Comparison of ENCODE assay signal across 24 cellular contexts in genomic region chr11:67027483-67027930, GRCh38. TPM values are rescaled to one million over a fixed set of nuclear protein-coding genes. Genes with fewer than 3 reads are reported as not detected.
A peak's percentile ranks its signal among the peaks of the same experiment; 100 is the strongest.
DNase-seq lines count a peak whose midpoint lies in the region; ATAC-seq, FAIRE-seq and TF ChIP-seq lines count a peak whose summit lies in the region.
"Had no signal": no experiment of that assay in that cellular context is flagged by ENCODE, and none has a peak within 500 bp of the region (broad histone marks: within the 10 kb centered on the region; RNA-seq: fewer than 3 reads in every experiment).

No MANE protein-coding gene starts in this region.

- no peak overlapping the region for H3K4me2 ChIP-seq in HepG2 (ENCODE audit: low read depth, low read length)
- peak overlapping the region; percentile 98 for H3K4me2 ChIP-seq in Karpas-422 (ENCODE audit: low read depth, low read length, poor library complexity, severe bottlenecking)
- H3K4me2 ChIP-seq: A549, hepatocyte had no signal

- H3K4me3 ChIP-seq in liver (ENCODE audit: low read depth in 1 of 3, low read length in 3 of 3): no peak overlapping the region
- H3K4me3 ChIP-seq in HepG2 (replicated peaks in 1 of 3; ENCODE audit: insufficient read depth in 1 of 3, low read depth in 2 of 3, low read length in 3 of 3): no peak overlapping the region
- peak overlapping the region; percentile 64 for H3K4me3 ChIP-seq in Karpas-422 (ENCODE audit: low read length)
- no peak overlapping the region for H3K4me3 ChIP-seq in bronchial epithelial cell (ENCODE audit: low read depth, low read length)
- H3K4me3 ChIP-seq: A549, cardiac muscle cell, hepatocyte, K562, thoracic aorta had no signal

- intact Hi-C loops in HepG2 (cut with micrococcal nuclease; ENCODE audit: unreplicated experiment): no loop called here

- CTCF ChIA-PET in HepG2 (lab: Yijun Ruan, JAX; ENCODE audit: low intra/inter-chr PET ratio, low total read pairs): no interaction called here

- TF ChIP-seq EP300 in HepG2 (IDR thresholded peaks at IDR 0.05; ENCODE audit: low read depth in 2 of 2, low read length in 2 of 2) (no peak), HepG2 (CRISPR knock-in tag; IDR thresholded peaks at IDR 0.05; ENCODE audit: borderline replicate concordance) (no peak)

- H3K27me3 ChIP-seq in liver (ENCODE audit: control insufficient read depth in 4 of 4, insufficient read depth in 4 of 4, low read length in 3 of 4): no peaks in the 10 kb centered on the region
- H3K27me3 ChIP-seq in HepG2 (ENCODE audit: control insufficient read depth in 1 of 2, insufficient read depth in 2 of 2, low read length in 2 of 2): peaks cover 12 to 57% of the 10 kb centered on the region in 2 experiments; a peak in 4 of 5 replicates
- no peaks in the 10 kb centered on the region for H3K27me3 ChIP-seq in Karpas-422 (ENCODE audit: low read length)
- H3K27me3 ChIP-seq in bronchial epithelial cell (ENCODE audit: control insufficient read depth, insufficient read depth, low read length): no peaks in the 10 kb centered on the region

- TF ChIP-seq RAD21 in liver (IDR thresholded peaks at IDR 0.05): peak; percentile 33 to 42
- no peak for TF ChIP-seq RAD21 in HepG2 (CRISPR knock-in tag; IDR thresholded peaks at IDR 0.05)

- TF ChIP-seq CTCF in liver (IDR thresholded peaks at IDR 0.05; ENCODE audit: low read depth, low read length, missing input control) (no peak), HepG2 (CRISPR knock-in tag; IDR thresholded peaks at IDR 0.05) (no peak), bronchial epithelial cell (IDR thresholded peaks at IDR 0.05; ENCODE audit: insufficient read depth, low read length, severe bottlenecking) (no peak)

- H3K27ac ChIP-seq in liver (ENCODE audit: low read depth in 1 of 2, low read length in 2 of 2) (peak overlapping the region; percentile 76 to 93), HepG2 (ENCODE audit: extremely low read length, insufficient read depth, low read length) (no peak overlapping the region), Karpas-422 (ENCODE audit: low read length) (peak overlapping the region; percentile 90)
- H3K27ac ChIP-seq: cardiac muscle cell, hepatocyte, thoracic aorta had no signal

- DNase-seq in HepG2 (ENCODE audit: low spot score): no peak
- peak; percentile 78 for DNase-seq in Karpas-422
- DNase-seq in bronchial epithelial cell (ENCODE audit: low read depth): peak; percentile 23
- DNase-seq in ureter (ENCODE audit: low spot score): peak; percentile 71
- no peak for DNase-seq in T-helper 9 cell
- DNase-seq in NCI-H2029 treated with DMSO at 0.1 percent for 48 hours (lab: John Stamatoyannopoulos, UW): no peak
- DNase-seq: activated CD4-positive, alpha-beta T cell treated with anti-CD3 and anti-CD28 coated beads, Interleukin-2, amount 10 ng/mL, durations not matched to agents 24 days and 14 days; activated T-cell treated with anti-CD3 and anti-CD28 coated beads, Interleukin-2, amount 50 U/mL, for 1 hour; effector memory CD4-positive, alpha-beta T cell; left colon; naive B cell; NCI-H524 treated with DMSO at 0.1 percent for 48 hours; stimulated activated CD4-positive, alpha-beta T cell treated with anti-CD3 and anti-CD28 coated beads, Interleukin-1b, Interleukin-23, amount 100 ng/mL, for 48 hours; T-helper 17 cell had no signal

- H3K79me2 ChIP-seq in HepG2 (ENCODE audit: insufficient read depth, low read length) (no peaks in the 10 kb centered on the region), Karpas-422 (ENCODE audit: low read length) (no peaks in the 10 kb centered on the region)
- H3K79me2 ChIP-seq: hepatocyte had no signal

- in situ Hi-C loops in HepG2 (cut with HindIII; ENCODE audit: extremely low pct_ligation_motif_present, low pct_unique_long_range_greater_than_20kb): no loop called here

- ATAC-seq in HepG2 (no peak), HG03457 (IDR thresholded peaks at IDR 0.05; ENCODE audit: unreplicated experiment) (no peak)
- ATAC-seq: A549; activated naive CD4-positive, alpha-beta T cell treated with anti-CD3 and anti-CD28 coated beads, Interleukin-2, amount 50 U/mL, for 72 hours; K562; left colon; T-helper 17 cell had no signal

- WGBS in liver: 47% methylated on average over 12 of the region's 12 CpGs
- 34% methylated on average over 8 of the region's 12 CpGs for WGBS in HepG2 (ENCODE audit: low lambda C conversion rate)

- H3K9me2 ChIP-seq in Karpas-422 (replicated peaks; ENCODE audit: insufficient read depth, low read length): no peaks in the 10 kb centered on the region

- FAIRE-seq in HepG2 (lab: Jason Lieb, UNC): no peak
- no peak for FAIRE-seq in bronchial epithelial cell (lab: Jason Lieb, UNC)
- FAIRE-seq: A549, H54, K562 had no signal

- H3K9ac ChIP-seq in liver (ENCODE audit: low read depth in 1 of 2, low read length in 2 of 2) (no peak overlapping the region), HepG2 (ENCODE audit: insufficient read depth, low read depth, low read length) (no peak overlapping the region), Karpas-422 (ENCODE audit: low read length) (peak overlapping the region; percentile 67)

- H4K20me1 ChIP-seq in HepG2 (ENCODE audit: insufficient read depth, low read length) (0 out of 2 replicates have a peak, but pooled peaks cover 4% of the 10 kb centered on the region), Karpas-422 (ENCODE audit: insufficient read depth, low read depth, low read length) (no peaks in the 10 kb centered on the region)

- POLR2A ChIA-PET in HepG2 (lab: Yijun Ruan, JAX): no interaction called here

- BruUV-seq in HepG2 (replicated peaks; lab: Mats Ljungman, UMichigan): no TSS peak

- H3K9me3 ChIP-seq in liver (ENCODE audit: control insufficient read depth in 4 of 4, low read length in 3 of 4) (no peaks in the 10 kb centered on the region), HepG2 (ENCODE audit: low read length) (no peaks in the 10 kb centered on the region), Karpas-422 (ENCODE audit: low read length) (no peaks in the 10 kb centered on the region)
- H3K9me3 ChIP-seq: A549, thoracic aorta had no signal

- no peak overlapping the region for H2AFZ ChIP-seq in HepG2 (ENCODE audit: low read length)
- H2AFZ ChIP-seq in Karpas-422 (ENCODE audit: low read length): peak overlapping the region; percentile 68; the same call in 1 of the 2 replicates
- H2AFZ ChIP-seq: hepatocyte had no signal

- H3K36me3 ChIP-seq in liver (ENCODE audit: control insufficient read depth in 4 of 4, insufficient read depth in 3 of 4, low read depth in 1 of 4, low read length in 3 of 4) (peaks cover 0 to 2% (median 0%) of the 10 kb centered on the region in 4 donors), HepG2 (replicated peaks in 1 of 2; ENCODE audit: control insufficient read depth in 1 of 2, insufficient read depth in 2 of 2, low read length in 2 of 2) (no peaks in the 10 kb centered on the region), Karpas-422 (ENCODE audit: insufficient read depth, low read length) (no peaks in the 10 kb centered on the region), bronchial epithelial cell (ENCODE audit: control insufficient read depth, insufficient read depth, low read length) (no peaks in the 10 kb centered on the region)
- H3K36me3 ChIP-seq: cardiac muscle cell, thoracic aorta had no signal

- H3K4me1 ChIP-seq in liver (ENCODE audit: control insufficient read depth in 4 of 4, insufficient read depth in 4 of 4, low read length in 3 of 4): peaks cover 7 to 44% (median 26%) of the 10 kb centered on the region in 4 donors
- peaks cover 11% of the 10 kb centered on the region for H3K4me1 ChIP-seq in HepG2 (ENCODE audit: insufficient read depth, low read length)
- peaks cover 69% of the 10 kb centered on the region for H3K4me1 ChIP-seq in Karpas-422 (ENCODE audit: low read length)

- no peak for TF ChIP-seq POLR2A in HepG2 (IDR thresholded peaks at IDR 0.05; ENCODE audit: insufficient read depth in 1 of 2, low read depth in 2 of 2, low read length in 2 of 2)

RNA-seq across cellular contexts. Expression of gene SYT12, which starts 4.6 kb away (rescaled TPM):
- total RNA-seq in liver: 1 to 10 TPM; 1.0 to 1.8 TPM
- polyA plus RNA-seq in liver: 10 to 100 TPM in 1 of 2 donors, under 1 TPM in 1; 0.47 to 12.1 TPM
- 0.02 TPM in 1 of 2 replicates, not detected in the other for total RNA-seq in HepG2 (2016; rRNA removed; fragmentation: Illumina TruSeq; extraction: Trizol)
- under 0.01 and 0.09 TPM in 2 replicates for total RNA-seq in HepG2 (2016; cell fraction: cytosol; rRNA removed; fragmentation: Illumina TruSeq; extraction: Trizol; ENCODE audit: low read depth)
- not detected in 2 replicates for total RNA-seq in HepG2 (2016; cell fraction: insoluble cytoplasmic fraction; rRNA removed; fragmentation: Illumina TruSeq; extraction: Trizol)
- total RNA-seq in HepG2 (2016; cell fraction: membrane; rRNA removed; fragmentation: Illumina TruSeq; extraction: Trizol): 0.03 TPM in 1 of 2 replicates, not detected in the other
- total RNA-seq in HepG2 (2016; cell fraction: nucleus; rRNA removed; fragmentation: Illumina TruSeq; extraction: Trizol): not detected in 2 replicates
- polyA plus RNA-seq in HepG2 (2011; rRNA removed): 0.01 and 0.07 TPM in 2 replicates
- 0.03 TPM in 2 replicates for polyA plus RNA-seq in HepG2 (2011; cell fraction: cytosol; rRNA removed)
- polyA plus RNA-seq in HepG2 (2011; cell fraction: nucleus; rRNA removed): 0.05 and 0.10 TPM in 2 replicates
- polyA plus RNA-seq in HepG2 (2012): 0.04 TPM in 2 replicates
- polyA plus RNA-seq in HepG2 (2016; cell fraction: cytosol; fragmentation: Illumina TruSeq; extraction: Trizol; ENCODE audit: low read depth): not detected in 2 replicates
- polyA plus RNA-seq in HepG2 (2016; cell fraction: insoluble cytoplasmic fraction; fragmentation: Illumina TruSeq; extraction: Trizol; ENCODE audit: low read depth): not detected in 2 replicates
- not detected in 2 replicates for polyA plus RNA-seq in HepG2 (2016; cell fraction: membrane; fragmentation: Illumina TruSeq; extraction: Trizol; ENCODE audit: low read depth)
- not detected in 2 replicates for polyA plus RNA-seq in HepG2 (2016; cell fraction: nucleus; fragmentation: Illumina TruSeq; extraction: Trizol; ENCODE audit: insufficient read depth, low read depth)
- 0.02 and 20.9 TPM in 2 replicates for polyA minus RNA-seq in HepG2 (2011; rRNA and poly(A)+ RNA removed; ENCODE audit: low replicate concordance)
- 0.09 TPM in 1 of 2 replicates, not detected in the other for polyA minus RNA-seq in HepG2 (2011; cell fraction: cytosol; rRNA and poly(A)+ RNA removed)
- 0.26 TPM in 1 of 2 replicates, not detected in the other for polyA minus RNA-seq in HepG2 (2011; cell fraction: nucleus; rRNA and poly(A)+ RNA removed)
- 0.22 TPM in 1 of 2 replicates, not detected in the other for total RNA-seq in Karpas-422 (2014; rRNA removed; shearing (Covaris generic); ENCODE audit: low replicate concordance)
- total RNA-seq in bronchial epithelial cell: 2.0 and 2.9 TPM in 2 replicates
- 4.8 TPM for total RNA-seq in ureter
- total RNA-seq: activated CD4-positive, alpha-beta T cell treated with anti-CD3 and anti-CD28 coated beads, Interleukin-2, amount 10 ng/mL, durations not matched to agents 24 days and 14 days; T-helper 17 cell had no signal
- polyA plus RNA-seq: cardiac muscle cell had no signal

RNA-seq across cellular contexts. Expression of gene RHOD, which starts 29.1 kb away (rescaled TPM):
- total RNA-seq in liver (10 to 100 TPM in 1 of 2 donors, 1 to 10 TPM in 1; 7.8 to 27.0 TPM), HepG2 (2016; rRNA removed; fragmentation: Illumina TruSeq; extraction: Trizol) (0.27 and 0.29 TPM in 2 replicates), bronchial epithelial cell (222 and 247 TPM in 2 replicates), ureter (15.2 TPM)
- polyA plus RNA-seq in liver (10 to 100 TPM; 39.4 to 50.7 TPM), HepG2 (2011; rRNA removed) (0.98 and 1.7 TPM in 2 replicates)
- total RNA-seq in HepG2 (2016; cell fraction: cytosol; rRNA removed; fragmentation: Illumina TruSeq; extraction: Trizol; ENCODE audit: low read depth): 0.88 and 0.91 TPM in 2 replicates
- total RNA-seq in HepG2 (2016; cell fraction: insoluble cytoplasmic fraction; rRNA removed; fragmentation: Illumina TruSeq; extraction: Trizol): 0.32 and 0.33 TPM in 2 replicates
- total RNA-seq in HepG2 (2016; cell fraction: membrane; rRNA removed; fragmentation: Illumina TruSeq; extraction: Trizol): 0.76 and 0.93 TPM in 2 replicates
- total RNA-seq in HepG2 (2016; cell fraction: nucleus; rRNA removed; fragmentation: Illumina TruSeq; extraction: Trizol): 0.34 TPM in 1 of 2 replicates, not detected in the other
- polyA plus RNA-seq in HepG2 (2011; cell fraction: cytosol; rRNA removed): 2.1 and 3.1 TPM in 2 replicates
- 0.66 and 1.1 TPM in 2 replicates for polyA plus RNA-seq in HepG2 (2011; cell fraction: nucleus; rRNA removed)
- 0.47 and 1.2 TPM in 2 replicates for polyA plus RNA-seq in HepG2 (2012)
- 1.6 and 1.9 TPM in 2 replicates for polyA plus RNA-seq in HepG2 (2016; cell fraction: cytosol; fragmentation: Illumina TruSeq; extraction: Trizol; ENCODE audit: low read depth)
- polyA plus RNA-seq in HepG2 (2016; cell fraction: insoluble cytoplasmic fraction; fragmentation: Illumina TruSeq; extraction: Trizol; ENCODE audit: low read depth): 0.78 and 0.84 TPM in 2 replicates
- polyA plus RNA-seq in HepG2 (2016; cell fraction: membrane; fragmentation: Illumina TruSeq; extraction: Trizol; ENCODE audit: low read depth): 1.1 and 1.4 TPM in 2 replicates
- 0.71 TPM in 1 of 2 replicates, not detected in the other for polyA plus RNA-seq in HepG2 (2016; cell fraction: nucleus; fragmentation: Illumina TruSeq; extraction: Trizol; ENCODE audit: insufficient read depth, low read depth)
- 2.0 and 37.6 TPM in 2 replicates for polyA minus RNA-seq in HepG2 (2011; rRNA and poly(A)+ RNA removed; ENCODE audit: low replicate concordance)
- polyA minus RNA-seq in HepG2 (2011; cell fraction: cytosol; rRNA and poly(A)+ RNA removed): 1.7 and 2.0 TPM in 2 replicates
- polyA minus RNA-seq in HepG2 (2011; cell fraction: nucleus; rRNA and poly(A)+ RNA removed): 0.90 TPM in 1 of 2 replicates, not detected in the other
- not detected in 2 replicates for total RNA-seq in Karpas-422 (2014; rRNA removed; shearing (Covaris generic); ENCODE audit: low replicate concordance)
- total RNA-seq: K562, T-helper 17 cell had no signal
- polyA plus RNA-seq: K562 had no signal

RNA-seq across cellular contexts. Expression of gene C11orf86, which starts 52.4 kb away (rescaled TPM):
- total RNA-seq in liver (not detected), HepG2 (2016; rRNA removed; fragmentation: Illumina TruSeq; extraction: Trizol) (0.11 and 0.17 TPM in 2 replicates), bronchial epithelial cell (not detected in 2 replicates), ureter (not detected)
- polyA plus RNA-seq in liver (under 1 TPM in 1 of 2 donors, not detected in 1; 0.18 TPM), HepG2 (2011; rRNA removed) (0.10 and 0.18 TPM in 2 replicates)
- not detected in 2 replicates for total RNA-seq in HepG2 (2016; cell fraction: cytosol; rRNA removed; fragmentation: Illumina TruSeq; extraction: Trizol; ENCODE audit: low read depth)
- total RNA-seq in HepG2 (2016; cell fraction: insoluble cytoplasmic fraction; rRNA removed; fragmentation: Illumina TruSeq; extraction: Trizol): 0.09 TPM in 1 of 2 replicates, not detected in the other
- 0.19 TPM in 1 of 2 replicates, not detected in the other for total RNA-seq in HepG2 (2016; cell fraction: membrane; rRNA removed; fragmentation: Illumina TruSeq; extraction: Trizol)
- total RNA-seq in HepG2 (2016; cell fraction: nucleus; rRNA removed; fragmentation: Illumina TruSeq; extraction: Trizol): not detected in 2 replicates
- polyA plus RNA-seq in HepG2 (2011; cell fraction: cytosol; rRNA removed): 0.11 and 0.18 TPM in 2 replicates
- 0.16 TPM in 1 of 2 replicates, not detected in the other for polyA plus RNA-seq in HepG2 (2011; cell fraction: nucleus; rRNA removed)
- 0.13 and 0.16 TPM in 2 replicates for polyA plus RNA-seq in HepG2 (2012)
- polyA plus RNA-seq in HepG2 (2016; cell fraction: cytosol; fragmentation: Illumina TruSeq; extraction: Trizol; ENCODE audit: low read depth): 0.11 TPM in 1 of 2 replicates, not detected in the other
- not detected in 2 replicates for polyA plus RNA-seq in HepG2 (2016; cell fraction: insoluble cytoplasmic fraction; fragmentation: Illumina TruSeq; extraction: Trizol; ENCODE audit: low read depth)
- polyA plus RNA-seq in HepG2 (2016; cell fraction: membrane; fragmentation: Illumina TruSeq; extraction: Trizol; ENCODE audit: low read depth): 0.21 TPM in 1 of 2 replicates, not detected in the other
- not detected in 2 replicates for polyA plus RNA-seq in HepG2 (2016; cell fraction: nucleus; fragmentation: Illumina TruSeq; extraction: Trizol; ENCODE audit: insufficient read depth, low read depth)
- polyA minus RNA-seq in HepG2 (2011; rRNA and poly(A)+ RNA removed; ENCODE audit: low replicate concordance): 15.6 TPM in 1 of 2 replicates, not detected in the other
- not detected in 2 replicates for polyA minus RNA-seq in HepG2 (2011; cell fraction: cytosol; rRNA and poly(A)+ RNA removed)
- 0.52 TPM in 1 of 2 replicates, not detected in the other for polyA minus RNA-seq in HepG2 (2011; cell fraction: nucleus; rRNA and poly(A)+ RNA removed)
- not detected in 2 replicates for total RNA-seq in Karpas-422 (2014; rRNA removed; shearing (Covaris generic); ENCODE audit: low replicate concordance)
- total RNA-seq: activated CD4-positive, alpha-beta T cell treated with anti-CD3 and anti-CD28 coated beads, Interleukin-2, amount 10 ng/mL, durations not matched to agents 24 days and 14 days; activated naive CD4-positive, alpha-beta T cell treated with anti-CD3 and anti-CD28 coated beads, Interleukin-2, amount 50 U/mL, for 72 hours; cardiac muscle cell; K562; RPMI7951; T-helper 17 cell; thoracic aorta had no signal
- polyA plus RNA-seq: cardiac muscle cell, K562 had no signal

Comparison
In these comparisons a context has a peak if more than half of its experiments do, and no peak if none do; other contexts are left out.
1. DNase-seq: peak in Karpas-422 (single experiment), bronchial epithelial cell (single experiment) and ureter (single experiment); none in HepG2 (single experiment), T-helper 9 cell (single experiment) and NCI-H2029 treated with DMSO at 0.1 percent for 48 hours (single experiment).